Comparison of ENCODE assay signal across 11 cellular contexts in the genomic region with DNA sequence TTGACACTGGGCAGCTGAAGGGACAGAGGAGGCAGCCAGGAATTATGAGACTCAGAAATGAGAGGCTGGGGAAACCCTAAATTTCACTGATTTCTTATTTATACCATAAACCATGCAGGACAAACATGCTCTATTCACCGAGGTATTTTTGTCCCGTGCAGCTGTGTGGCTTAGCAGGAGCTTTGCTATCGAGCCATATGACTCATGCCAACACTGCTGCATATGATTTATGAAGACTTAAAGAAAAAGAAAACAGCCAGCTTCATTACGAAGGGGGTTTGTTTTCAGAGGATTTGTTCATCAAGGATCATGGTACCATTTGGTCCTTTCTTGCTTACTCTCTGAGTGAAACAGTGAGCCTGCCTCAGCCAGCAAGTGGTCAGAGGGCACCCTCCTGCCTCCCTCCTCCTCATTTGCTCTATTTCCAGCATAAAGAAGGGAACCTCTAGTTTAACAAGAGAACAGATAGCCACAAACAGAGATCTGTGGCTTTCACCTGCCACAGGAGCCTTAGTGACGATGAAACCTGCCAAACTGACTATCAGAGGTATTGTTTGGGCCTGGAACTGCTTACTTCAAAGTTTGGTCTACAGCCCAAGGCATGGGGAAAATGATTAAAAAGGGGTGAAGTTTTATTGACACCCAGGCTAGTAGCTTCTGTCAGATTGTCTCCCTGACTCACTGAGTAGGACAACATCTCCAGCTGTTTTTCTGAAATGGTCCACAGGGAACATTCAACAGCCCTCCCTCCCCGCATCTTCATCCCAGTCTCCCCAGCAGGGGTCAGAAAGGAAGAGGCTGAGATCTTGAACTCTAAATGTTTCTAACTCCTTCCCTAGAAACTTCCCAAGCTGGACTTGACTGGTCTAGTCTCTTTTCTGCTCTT.
DNase-seq lines count a peak whose midpoint lies in the region; ATAC-seq and TF ChIP-seq lines count a peak whose summit lies in the region.
"Had no signal": no experiment of that assay in that cellular context is flagged by ENCODE, and none has a peak within 500 bp of the region (broad histone marks: within the 10 kb centered on the region; RNA-seq: fewer than 3 reads in every experiment).

No MANE protein-coding gene starts in this region.

- H3K18ac ChIP-seq in neuronal stem cell (ENCODE audit: low read length), result no peak overlapping the region

- H4K91ac ChIP-seq in neuronal stem cell (ENCODE audit: low read depth, low read length, poor library complexity), result no peak overlapping the region

- H2BK15ac ChIP-seq in neuronal stem cell (ENCODE audit: low read length), result no peak overlapping the region

- H3K4ac ChIP-seq in neuronal stem cell (ENCODE audit: low read length), result no peak overlapping the region

- H3K9me3 ChIP-seq in neuronal stem cell (replicated peaks in 1 of 2; ENCODE audit: control insufficient read depth in 2 of 2, insufficient read depth in 1 of 2, low read depth in 1 of 2, low read length in 2 of 2) (no peaks in the 10 kb centered on the region), thyroid gland (no peaks in the 10 kb centered on the region)
- H3K9me3 ChIP-seq: HAP-1 had no signal

- H3K27ac ChIP-seq in neuronal stem cell (replicated peaks; ENCODE audit: low read length) (no peak overlapping the region), thyroid gland (no peak overlapping the region)
- H3K27ac ChIP-seq: SK-N-MC had no signal

- no peak overlapping the region for H2AK5ac ChIP-seq in neuronal stem cell (ENCODE audit: low read depth, low read length)

- H3K79me1 ChIP-seq in neuronal stem cell (ENCODE audit: low read depth, low read length), result no peaks in the 10 kb centered on the region

- WGBS in neuronal stem cell (ENCODE audit: extremely low coverage in 2 of 2, insufficient read length in 2 of 2, insufficient replicate concordance in 1 of 2), 2 donors, result no CpG with 5 or more reads among the region's 6 CpGs
- 85 to 95% methylated on average over 6 of the region's 6 CpGs for WGBS in thyroid gland, 2 donors
- 51 to 55% methylated on average over 6 of the region's 6 CpGs for WGBS in lower leg skin, 2 donors

- TF ChIP-seq POLR2A in thyroid gland (IDR thresholded peaks at IDR 0.05) (no peak), lower leg skin (IDR thresholded peaks at IDR 0.05) (no peak)

- H4K8ac ChIP-seq in neuronal stem cell (ENCODE audit: low read depth, low read length), result no peak overlapping the region

- H3K36me3 ChIP-seq in neuronal stem cell (replicated peaks in 1 of 2; ENCODE audit: control insufficient read depth in 2 of 2, insufficient read depth in 2 of 2, low read length in 2 of 2) (no peaks in the 10 kb centered on the region), thyroid gland (no peaks in the 10 kb centered on the region)
- H3K36me3 ChIP-seq: HAP-1 had no signal

- TF ChIP-seq CTCF in cardiac fibroblast (IDR thresholded peaks at IDR 0.05; ENCODE audit: low read depth, low read length) (peak; percentile 9), thyroid gland (IDR thresholded peaks at IDR 0.05) (no peak), lower leg skin (IDR thresholded peaks at IDR 0.05) (no peak)

- ATAC-seq in GM21526 (IDR thresholded peaks at IDR 0.05; ENCODE audit: low FRiP score, unreplicated experiment), result no peak

- peak overlapping the region; percentile 55 for H2AFZ ChIP-seq in neuronal stem cell (ENCODE audit: low read length)

- H3K4me2 ChIP-seq in neuronal stem cell (ENCODE audit: insufficient read depth, low read length, poor library complexity, severe bottlenecking), result no peak overlapping the region

- no peak overlapping the region for H2BK12ac ChIP-seq in neuronal stem cell (ENCODE audit: low read length)

- no peak overlapping the region for H3K23ac ChIP-seq in neuronal stem cell (ENCODE audit: low read depth, low read length, poor library complexity)

- peak; percentile 37 for DNase-seq in Daoy (ENCODE audit: low read depth)
- peak; percentile 69 for DNase-seq in NCI-H69 (lab: John Stamatoyannopoulos, UW)
- DNase-seq in cardiac fibroblast (ENCODE audit: low read depth in 2 of 2), result peak; percentile 54 to 74
- no peak for DNase-seq in neuronal stem cell (ENCODE audit: low spot score)
- no peak for DNase-seq in activated CD8-positive, alpha-beta memory T cell treated with anti-CD3 and anti-CD28 coated beads for 24 hours
- no peak for DNase-seq in thyroid gland
- no peak for DNase-seq in lower leg skin (ENCODE audit: low spot score in 2 of 2)
- DNase-seq: KG1 had no signal

- H3K27me3 ChIP-seq in neuronal stem cell (ENCODE audit: control insufficient read depth in 3 of 3, insufficient read depth in 3 of 3, low read depth in 1 of 3, low read length in 3 of 3) (no peaks in the 10 kb centered on the region), thyroid gland (no peaks in the 10 kb centered on the region)

- intact Hi-C loops in thyroid gland (cut with DNase I), result no loop called here
- intact Hi-C loops in lower leg skin (cut with DNase I; ENCODE audit: low total_unique reads), result no loop called here

- no peak overlapping the region for H3K4me3 ChIP-seq in cardiac fibroblast (replicated peaks in 1 of 2; ENCODE audit: low read depth in 2 of 2, low read length in 2 of 2)
- H3K4me3 ChIP-seq in neuronal stem cell (ENCODE audit: low read length in 2 of 2), result no peak overlapping the region
- H3K4me3 ChIP-seq in thyroid gland (replicated peaks in 1 of 3), result no peak overlapping the region
- H3K4me3 ChIP-seq in lower leg skin (ENCODE audit: low read depth, poor library complexity, severe bottlenecking), result no peak overlapping the region
- H3K4me3 ChIP-seq: HAP-1, SK-N-MC had no signal

- H3K4me1 ChIP-seq in neuronal stem cell (ENCODE audit: control insufficient read depth in 2 of 2, insufficient read depth in 1 of 2, low read depth in 1 of 2, low read length in 2 of 2) (peaks cover 22 to 23% of the 10 kb centered on the region in 2 donors), thyroid gland (peaks cover 21 to 25% of the 10 kb centered on the region in 2 donors)

- no peak overlapping the region for H2BK5ac ChIP-seq in neuronal stem cell (ENCODE audit: low read length)

- H3K9ac ChIP-seq in neuronal stem cell (ENCODE audit: low read depth, low read length, poor library complexity), result no peak overlapping the region

- H3K14ac ChIP-seq in neuronal stem cell (ENCODE audit: low read length), result no peak overlapping the region

- no peak overlapping the region for H2BK120ac ChIP-seq in neuronal stem cell (ENCODE audit: low read depth, low read length)

Comparison
In these comparisons a context has a peak if more than half of its experiments do, and no peak if none do; other contexts are left out.
1. DNase-seq: peak in Daoy (single experiment), NCI-H69 (single experiment) and cardiac fibroblast (2 of 2); none in neuronal stem cell (single experiment), activated CD8-positive, alpha-beta memory T cell treated with anti-CD3 and anti-CD28 coated beads for 24 hours (single experiment), thyroid gland (0 of 2) and lower leg skin (0 of 2).